In the genomic region with DNA sequence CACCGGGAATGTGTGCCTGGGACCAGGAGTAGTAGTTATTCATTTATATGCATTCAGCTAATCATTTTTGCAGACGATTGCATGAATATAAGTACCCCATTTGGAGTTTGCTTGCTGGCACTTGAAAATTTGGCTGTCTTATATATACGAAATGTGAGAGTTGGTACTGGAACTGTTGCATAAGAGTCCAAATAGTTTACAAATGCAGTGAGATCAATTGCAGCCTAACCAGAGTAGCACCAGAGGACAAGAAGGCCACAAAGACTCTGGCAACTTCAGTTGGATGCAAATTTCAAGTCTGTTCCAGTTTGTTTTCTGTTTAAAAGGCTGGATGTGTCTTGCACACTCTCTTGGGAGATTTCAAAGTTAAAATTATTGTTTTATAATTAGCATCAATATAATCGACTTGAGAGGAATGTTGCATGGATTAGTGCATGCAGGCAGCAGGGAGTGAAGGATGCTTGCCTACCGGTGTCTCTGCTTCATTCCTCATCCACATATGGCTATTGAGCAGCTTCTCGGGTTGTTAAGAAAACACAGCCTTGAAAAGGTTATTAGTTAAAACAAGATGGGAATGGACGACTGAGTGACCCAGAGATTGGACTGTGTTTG, we compare ENCODE assay signal across 28 cellular contexts.
DNase-seq lines count a peak whose midpoint lies in the region; ATAC-seq, FAIRE-seq and TF ChIP-seq lines count a peak whose summit lies in the region.
"Had no signal": no experiment of that assay in that cellular context is flagged by ENCODE, and none has a peak within 500 bp of the region (broad histone marks: within the 10 kb centered on the region; RNA-seq: fewer than 3 reads in every experiment).

No MANE protein-coding gene starts in this region.

- POLR2A ChIA-PET in H1 (lab: Charles Lee; ENCODE audit: partially characterized antibody) = no interaction called here

- 81% methylated on average over 7 of the region's 7 CpGs; no CpG with 5 or more reads in 1 of the 2 experiments for WGBS in H1 (ENCODE audit: extremely low coverage in 1 of 2, insufficient coverage in 1 of 2, insufficient read length in 1 of 2, insufficient replicate concordance in 2 of 2, low coverage in 1 of 2, low lambda C conversion rate in 2 of 2, missing lambda C conversion rate in 1 of 2), 2 experiments
- 85% methylated on average over 7 of the region's 7 CpGs for WGBS in hepatocyte (ENCODE audit: low lambda C conversion rate, missing lambda C conversion rate)

- H2BK20ac ChIP-seq in H1 (ENCODE audit: low read length) = no peak overlapping the region

- no peak overlapping the region for H2AK5ac ChIP-seq in H1 (ENCODE audit: low read depth, low read length)

- H3K9me2 ChIP-seq in hepatocyte (replicated peaks; ENCODE audit: insufficient read depth) = no peaks in the 10 kb centered on the region

- TF ChIP-seq EP300 in H1 (IDR thresholded peaks at IDR 0.05; ENCODE audit: borderline replicate concordance in 1 of 2, low read depth in 2 of 2, low read length in 2 of 2) = no peak

- H2BK5ac ChIP-seq in H1 (ENCODE audit: low read depth, low read length) = no peak overlapping the region

- peak; percentile 32 for FAIRE-seq in H1 (lab: Jason Lieb, UNC)
- FAIRE-seq: GM12891 had no signal

- CTCF ChIA-PET in H1 (lab: Charles Lee; ENCODE audit: partially characterized antibody) = interaction anchor here (1.2 kb wide), 1 partner anchor 11 kb away, joined by 3 read pairs; no protein-coding TSS in a partner anchor

- H4K20me1 ChIP-seq in H1 (replicated peaks in 1 of 2; ENCODE audit: control insufficient read depth in 1 of 2, insufficient read depth in 2 of 2, low read length in 2 of 2) (peaks cover 1 to 3% of the 10 kb centered on the region in 2 experiments), hepatocyte (ENCODE audit: insufficient read depth, poor library complexity, severe bottlenecking) (no peaks in the 10 kb centered on the region)

- H4K8ac ChIP-seq in H1 (ENCODE audit: extremely low read depth, insufficient read depth, low read length) = no peak overlapping the region

- no peak overlapping the region for H2AFZ ChIP-seq in H1 (ENCODE audit: low read length)
- no peak overlapping the region for H2AFZ ChIP-seq in hepatocyte
- H2AFZ ChIP-seq: GM23338 had no signal

- H3K23ac ChIP-seq in H1 (ENCODE audit: insufficient read length) = no peak overlapping the region

- no peak for TF ChIP-seq POLR2A in H1 (IDR thresholded peaks at IDR 0.05; ENCODE audit: control extremely low read depth in 1 of 2, low read depth in 2 of 2, low read length in 2 of 2)

- no peak for ATAC-seq in HG03457 (IDR thresholded peaks at IDR 0.05; ENCODE audit: unreplicated experiment)
- ATAC-seq: GM23338 had no signal

- no peaks in the 10 kb centered on the region; the same call in 1 of the 2 replicates for H3K23me2 ChIP-seq in H1 (ENCODE audit: low read depth, low read length)

- DNase-seq in AG08396 (ENCODE audit: low spot score) (peak; percentile 27), H1 (ENCODE audit: low read depth in 1 of 2, low spot score in 2 of 2) (no peak), left kidney (ENCODE audit: low read depth, low spot score) (peak; percentile 34), superior temporal gyrus (ENCODE audit: extremely low spot score) (peak; percentile 42), SW 1271 (lab: John Stamatoyannopoulos, UW) (no peak), DMS79 (lab: John Stamatoyannopoulos, UW) (no peak), hepatocyte (ENCODE audit: low spot score) (no peak)
- DNase-seq: 8988T; ACHN; AML-193; CD4-positive, alpha-beta T cell; COR-L47; GF-D8; KBM-7; MV-4-11; NCI-H1105; NCI-H1436 treated with DMSO at 0.1 percent for 48 hours; NCI-H1930; NCI-H446 treated with DMSO at 0.1 percent for 48 hours; NCI-H526 treated with DMSO at 0.1 percent for 48 hours; Right ventricle myocardium superior; RPMI8226 had no signal

- no peak overlapping the region for H3K56ac ChIP-seq in H1 (replicated peaks; ENCODE audit: insufficient read length, low read depth, low read length)

- H2BK12ac ChIP-seq in H1 (ENCODE audit: low read depth, low read length) = no peak overlapping the region

- H4K5ac ChIP-seq in H1 (ENCODE audit: insufficient read length, low read depth, low read length) = no peak overlapping the region

- no peak overlapping the region for H3K9ac ChIP-seq in H1 (replicated peaks in 1 of 4; ENCODE audit: extremely low read depth in 1 of 4, low read depth in 3 of 4, low read length in 3 of 4)
- H3K9ac ChIP-seq: BLaER1 treated with 17β-estradiol and CSF1 and Interleukin-3, amounts not matched to agents 10 nM and 100 nM had no signal

- H3K79me2 ChIP-seq in H1 (ENCODE audit: control insufficient read depth in 1 of 2, insufficient read depth in 2 of 2, low read length in 2 of 2) (peaks cover 0 to 92% of the 10 kb centered on the region in 2 experiments; a peak in 3 of 4 replicates), hepatocyte (peaks cover 30% of the 10 kb centered on the region)

- H3K18ac ChIP-seq in H1 (ENCODE audit: extremely low read depth, low read length) = no peak overlapping the region

- H3K4me3 ChIP-seq in H1 (ENCODE audit: extremely low read depth in 1 of 4, insufficient read depth in 2 of 4, low read depth in 3 of 4, low read length in 4 of 4) (no peak overlapping the region), hepatocyte (no peak overlapping the region)
- H3K4me3 ChIP-seq: BLaER1 treated with 17β-estradiol and CSF1 and Interleukin-3, amounts not matched to agents 10 nM and 100 nM; GM23338; HAP-1; SJSA1 had no signal

- H3K27me3 ChIP-seq in H1 (replicated peaks in 1 of 4; ENCODE audit: control insufficient read depth in 3 of 4, extremely low read depth in 1 of 4, insufficient read depth in 3 of 4, low read length in 3 of 4) (no peaks in the 10 kb centered on the region), hepatocyte (no peaks in the 10 kb centered on the region)
- H3K27me3 ChIP-seq: BLaER1 treated with 17β-estradiol and CSF1 and Interleukin-3, amounts not matched to agents 10 nM and 100 nM; SJSA1 had no signal

- peaks cover 2 to 9% (median 7%) of the 10 kb centered on the region in 4 experiments; a peak in 5 of 7 replicates for H3K4me1 ChIP-seq in H1 (replicated peaks in 1 of 4; ENCODE audit: control insufficient read depth in 3 of 4, insufficient read depth in 4 of 4, low read length in 3 of 4)
- H3K4me1 ChIP-seq in hepatocyte (ENCODE audit: insufficient read depth) = peaks cover 7% of the 10 kb centered on the region
- H3K4me1 ChIP-seq: HAP-1, SJSA1 had no signal

- no peak overlapping the region for H2BK15ac ChIP-seq in H1 (ENCODE audit: low read length)

- no peak overlapping the region for H4K91ac ChIP-seq in H1 (replicated peaks; ENCODE audit: insufficient read length, low read length)

- no peak overlapping the region for H2BK120ac ChIP-seq in H1 (replicated peaks; ENCODE audit: low read depth, low read length)

- H3K79me1 ChIP-seq in H1 (ENCODE audit: low read depth, low read length) = peaks cover 8% of the 10 kb centered on the region

- no peak overlapping the region for H3K14ac ChIP-seq in H1 (ENCODE audit: insufficient read length)

- no peak overlapping the region for H3K4ac ChIP-seq in H1 (replicated peaks; ENCODE audit: insufficient read length, low read depth, low read length)

- H3K27ac ChIP-seq in H1 (ENCODE audit: low read depth, low read length) (no peak overlapping the region), hepatocyte (no peak overlapping the region)
- H3K27ac ChIP-seq: BLaER1 treated with 17β-estradiol and CSF1 and Interleukin-3, amounts not matched to agents 10 nM and 100 nM; SJSA1 had no signal

- no peaks in the 10 kb centered on the region for H3K36me3 ChIP-seq in H1 (ENCODE audit: control insufficient read depth in 2 of 4, insufficient read depth in 4 of 4, low read length in 3 of 4)
- H3K36me3 ChIP-seq in hepatocyte (replicated peaks; ENCODE audit: insufficient read depth, low read depth) = no peaks in the 10 kb centered on the region
- H3K36me3 ChIP-seq: HAP-1, SJSA1 had no signal

- H3K9me3 ChIP-seq in H1 (ENCODE audit: insufficient read depth in 2 of 2, low read depth in 1 of 2, low read length in 1 of 2) = no peaks in the 10 kb centered on the region
- H3K9me3 ChIP-seq in hepatocyte (ENCODE audit: low read depth) = no peaks in the 10 kb centered on the region
- H3K9me3 ChIP-seq: BLaER1 treated with 17β-estradiol and CSF1 and Interleukin-3, amounts not matched to agents 10 nM and 100 nM; HAP-1; SJSA1 had no signal

- no peak for TF ChIP-seq CTCF in H1 (IDR thresholded peaks at IDR 0.05; ENCODE audit: control extremely low read depth in 1 of 3, insufficient read depth in 1 of 3, low read depth in 1 of 3, low read length in 3 of 3)
- TF ChIP-seq CTCF in hepatocyte (IDR thresholded peaks at IDR 0.05; ENCODE audit: poor library complexity) = no peak

- no peak overlapping the region for H3K4me2 ChIP-seq in H1 (ENCODE audit: insufficient read depth in 1 of 2, low read depth in 2 of 2, low read length in 2 of 2)
- no peak overlapping the region for H3K4me2 ChIP-seq in hepatocyte
- H3K4me2 ChIP-seq: BLaER1 treated with 17β-estradiol and CSF1 and Interleukin-3, amounts not matched to agents 10 nM and 100 nM; GM23338 had no signal

- TF ChIP-seq RAD21 in H1 (IDR thresholded peaks at IDR 0.05 in 1 of 2, conservative IDR thresholded peaks at IDR 0.05 in 1 of 2; ENCODE audit: low read depth in 2 of 2, low read length in 2 of 2) = no peak

Comparison
In these comparisons a context has a peak if more than half of its experiments do, and no peak if none do; other contexts are left out.
1. DNase-seq: peak in AG08396 (single experiment), left kidney (single experiment) and superior temporal gyrus (single experiment); none in H1 (0 of 2), SW 1271 (0 of 2), DMS79 (single experiment) and hepatocyte (single experiment).